ENCODE assay signal across 20 cellular contexts in the genomic region with DNA sequence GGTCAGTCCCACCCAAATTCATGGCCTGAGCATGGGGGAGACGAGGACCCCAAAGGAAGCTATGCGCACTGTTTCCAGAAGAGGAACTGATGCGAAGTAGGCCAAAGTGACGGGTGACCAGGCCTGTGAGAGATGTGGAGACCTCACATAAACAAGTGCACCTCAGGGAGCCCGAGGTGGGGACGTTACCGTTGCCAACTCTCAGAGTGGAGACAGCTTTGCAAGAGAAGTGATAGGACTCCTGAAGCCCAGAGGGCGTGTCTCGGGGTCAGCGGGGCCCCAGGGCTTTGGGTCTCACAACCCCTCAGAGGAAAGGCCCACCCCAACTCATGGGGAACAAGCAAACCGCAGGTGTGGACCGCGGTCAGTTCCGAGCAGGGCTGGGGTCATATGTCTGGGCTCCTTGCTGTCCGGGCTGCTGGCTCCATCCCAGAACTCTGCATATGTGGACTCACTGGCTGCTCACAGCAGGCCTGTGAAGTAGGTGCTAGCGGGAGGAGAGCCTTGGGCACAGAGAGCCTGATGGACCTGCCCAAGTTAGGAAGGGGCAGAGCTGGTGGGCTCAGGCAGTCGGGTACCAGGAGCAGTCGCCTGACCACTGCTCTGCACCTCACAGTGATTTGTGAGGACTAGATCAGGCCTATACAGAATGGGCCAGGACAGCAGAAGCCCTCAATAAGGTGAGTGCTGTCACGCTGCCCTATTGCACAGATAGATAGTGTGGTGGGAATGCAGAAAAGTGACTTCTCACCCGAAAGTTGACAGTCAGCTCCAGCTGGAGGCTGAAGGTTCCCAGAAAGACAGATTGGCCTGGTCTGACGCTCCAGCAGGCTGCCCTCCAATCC. TPM values are rescaled to one million over a fixed set of nuclear protein-coding genes. Genes with fewer than 3 reads are reported as not detected.
"Had no signal": no experiment of that assay in that cellular context is flagged by ENCODE, and none has a peak within 500 bp of the region (broad histone marks: within the 10 kb centered on the region; RNA-seq: fewer than 3 reads in every experiment).

No MANE protein-coding gene starts in this region.

- H3K36me3 ChIP-seq: cardiac muscle cell, heart left ventricle, thoracic aorta, uterus had no signal

- DNase-seq: activated CD4-positive, alpha-beta T cell treated with anti-CD3 and anti-CD28 coated beads, Interleukin-2, amount 10 ng/mL, durations not matched to agents 7 days and 5 days; activated CD8-positive, alpha-beta T cell treated with anti-CD3 and anti-CD28 coated beads, Interleukin-2, amount 10 ng/mL, durations not matched to agents 7 days and 5 days; activated naive CD4-positive, alpha-beta T cell treated with Interleukin-2 at 50 U/mL for 16 hours; activated naive CD8-positive, alpha-beta T cell treated with anti-CD3 and anti-CD28 coated beads, Interleukin-2, amount 10 ng/mL, durations not matched to agents 7 days and 5 days; activated T-cell treated with anti-CD3 and anti-CD28 coated beads, Interleukin-2, amount 50 U/mL, for 24 hours; amygdala; effector memory CD8-positive, alpha-beta T cell; mesenchymal stem cell; mucosa of descending colon; naive thymus-derived CD4-positive, alpha-beta T cell; right cardiac atrium; stimulated activated CD4-positive, alpha-beta T cell treated with anti-CD3 and anti-CD28 coated beads, Interleukin-4, amount 100 ng/mL, for 24 hours; T-helper 1 cell; T1000; uterus had no signal

- H3K27me3 ChIP-seq: cardiac muscle cell, heart left ventricle, uterus had no signal

- H3K4me1 Mint-ChIP-seq: activated CD4-positive, alpha-beta T cell treated with anti-CD3 and anti-CD28 coated beads, Interleukin-2, amount 10 ng/mL, durations not matched to agents 7 days and 5 days; activated naive CD8-positive, alpha-beta T cell treated with anti-CD3 and anti-CD28 coated beads, Interleukin-2, amount 10 ng/mL, durations not matched to agents 7 days and 5 days; stimulated activated effector memory CD8-positive, alpha-beta T cell treated with anti-CD3 and anti-CD28 coated beads, Interleukin-12 subunit alpha, Interleukin-12 subunit beta, amount 100 ng/mL, for 72 hours had no signal

- H3K36me3 Mint-ChIP-seq: activated naive CD8-positive, alpha-beta T cell treated with anti-CD3 and anti-CD28 coated beads, Interleukin-2, amount 10 ng/mL, durations not matched to agents 7 days and 5 days; naive thymus-derived CD4-positive, alpha-beta T cell; stimulated activated effector memory CD8-positive, alpha-beta T cell treated with anti-CD3 and anti-CD28 coated beads, Interleukin-12 subunit alpha, Interleukin-12 subunit beta, amount 100 ng/mL, for 72 hours had no signal

- H3K27ac Mint-ChIP-seq: activated CD4-positive, alpha-beta T cell treated with anti-CD3 and anti-CD28 coated beads, Interleukin-2, amount 10 ng/mL, durations not matched to agents 7 days and 5 days; activated CD8-positive, alpha-beta T cell treated with anti-CD3 and anti-CD28 coated beads, Interleukin-2, amount 10 ng/mL, durations not matched to agents 7 days and 5 days; activated naive CD8-positive, alpha-beta T cell treated with anti-CD3 and anti-CD28 coated beads, Interleukin-2, amount 10 ng/mL, durations not matched to agents 7 days and 5 days; activated T-cell treated with anti-CD3 and anti-CD28 coated beads, Interleukin-2, amount 50 U/mL, for 24 hours; activated T-helper 2 cell treated with anti-CD3 and anti-CD28 coated beads, Interferon-gamma antibody, Interleukin-2, Interleukin-4, amounts not matched to agents 10 μg/mL and 5 μg/mL and 100 μg/mL, durations not matched to agents 14 hours and 24 hours and 36 hours; effector memory CD8-positive, alpha-beta T cell; naive thymus-derived CD4-positive, alpha-beta T cell; stimulated activated effector memory CD8-positive, alpha-beta T cell treated with anti-CD3 and anti-CD28 coated beads, Interleukin-12 subunit alpha, Interleukin-12 subunit beta, amount 100 ng/mL, for 72 hours had no signal

- H3K9me3 Mint-ChIP-seq: activated CD4-positive, alpha-beta T cell treated with anti-CD3 and anti-CD28 coated beads, Interleukin-2, amount 10 ng/mL, durations not matched to agents 7 days and 5 days; activated naive CD8-positive, alpha-beta T cell treated with anti-CD3 and anti-CD28 coated beads, Interleukin-2, amount 10 ng/mL, durations not matched to agents 7 days and 5 days; activated T-cell treated with anti-CD3 and anti-CD28 coated beads, Interleukin-2, amount 50 U/mL, for 24 hours; activated T-helper 2 cell treated with anti-CD3 and anti-CD28 coated beads, Interferon-gamma antibody, Interleukin-2, Interleukin-4, amounts not matched to agents 10 μg/mL and 5 μg/mL and 100 μg/mL, durations not matched to agents 14 hours and 24 hours and 36 hours; effector memory CD8-positive, alpha-beta T cell; naive thymus-derived CD4-positive, alpha-beta T cell; stimulated activated effector memory CD8-positive, alpha-beta T cell treated with anti-CD3 and anti-CD28 coated beads, Interleukin-12 subunit alpha, Interleukin-12 subunit beta, amount 100 ng/mL, for 72 hours had no signal

- H3K4me1 ChIP-seq: uterus had no signal

- H3K27ac ChIP-seq: cardiac muscle cell, thoracic aorta had no signal

- H3K9me3 ChIP-seq: heart left ventricle, mucosa of descending colon, thoracic aorta, uterus had no signal

- H3K27me3 Mint-ChIP-seq: activated CD4-positive, alpha-beta T cell treated with anti-CD3 and anti-CD28 coated beads, Interleukin-2, amount 10 ng/mL, durations not matched to agents 7 days and 5 days; activated T-cell treated with anti-CD3 and anti-CD28 coated beads, Interleukin-2, amount 50 U/mL, for 24 hours had no signal

- H3K4me3 Mint-ChIP-seq: activated CD4-positive, alpha-beta T cell treated with anti-CD3 and anti-CD28 coated beads, Interleukin-2, amount 10 ng/mL, durations not matched to agents 7 days and 5 days; activated CD8-positive, alpha-beta T cell treated with anti-CD3 and anti-CD28 coated beads, Interleukin-2, amount 10 ng/mL, durations not matched to agents 7 days and 5 days; activated naive CD8-positive, alpha-beta T cell treated with anti-CD3 and anti-CD28 coated beads, Interleukin-2, amount 10 ng/mL, durations not matched to agents 7 days and 5 days; activated T-cell treated with anti-CD3 and anti-CD28 coated beads, Interleukin-2, amount 50 U/mL, for 24 hours; effector memory CD8-positive, alpha-beta T cell; naive thymus-derived CD4-positive, alpha-beta T cell; stimulated activated effector memory CD8-positive, alpha-beta T cell treated with anti-CD3 and anti-CD28 coated beads, Interleukin-12 subunit alpha, Interleukin-12 subunit beta, amount 100 ng/mL, for 72 hours had no signal

- H3K4me3 ChIP-seq: cardiac muscle cell, heart left ventricle, mucosa of descending colon, thoracic aorta, uterus had no signal

RNA-seq across cellular contexts. Expression of a gene that starts 26.2 kb away (rescaled TPM):
- total RNA-seq: activated CD4-positive, alpha-beta T cell treated with anti-CD3 and anti-CD28 coated beads, Interleukin-2, amount 10 ng/mL, durations not matched to agents 7 days and 5 days; activated CD8-positive, alpha-beta T cell treated with anti-CD3 and anti-CD28 coated beads, Interleukin-2, amount 10 ng/mL, durations not matched to agents 7 days and 5 days; activated naive CD8-positive, alpha-beta T cell treated with anti-CD3 and anti-CD28 coated beads, Interleukin-2, amount 10 ng/mL, durations not matched to agents 7 days and 5 days; activated T-helper 2 cell treated with anti-CD3 and anti-CD28 coated beads, Interferon-gamma antibody, Interleukin-2, Interleukin-4, amounts not matched to agents 10 μg/mL and 5 μg/mL and 100 μg/mL, durations not matched to agents 14 hours and 24 hours and 36 hours; naive thymus-derived CD4-positive, alpha-beta T cell had no signal
- polyA plus RNA-seq: naive thymus-derived CD4-positive, alpha-beta T cell had no signal
